Comparison of ENCODE assay signal across 9 cellular contexts in the genomic region with DNA sequence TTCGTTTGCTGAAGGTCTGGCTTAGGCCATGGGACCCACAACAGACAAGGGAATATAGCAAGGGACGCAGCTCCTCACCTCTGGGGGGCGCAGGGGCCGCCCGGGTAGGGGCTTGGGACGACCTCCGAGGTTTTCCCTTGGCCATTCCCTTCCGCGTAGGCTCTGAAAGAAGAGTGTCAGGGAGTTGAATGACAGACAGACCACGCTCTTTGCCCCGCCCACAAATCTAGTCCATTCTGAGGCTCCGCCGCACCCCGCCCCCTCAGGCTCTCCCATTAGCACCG. TPM values are rescaled to one million over a fixed set of nuclear protein-coding genes. Genes with fewer than 3 reads are reported as not detected.
DNase-seq lines count a peak whose midpoint lies in the region; ATAC-seq, FAIRE-seq and TF ChIP-seq lines count a peak whose summit lies in the region.
"Had no signal": no experiment of that assay in that cellular context is flagged by ENCODE, and none has a peak within 500 bp of the region (broad histone marks: within the 10 kb centered on the region; RNA-seq: fewer than 3 reads in every experiment).

No MANE protein-coding gene starts in this region.

- H3K4me3 ChIP-seq in choroid plexus epithelial cell (ENCODE audit: low read depth, low read length) (peak overlapping the region; percentile 69), lung (no peak overlapping the region), thoracic aorta (peak overlapping the region; percentile 84)
- H3K4me3 ChIP-seq: GM12878 had no signal

- no peak overlapping the region for H3K27ac Mint-ChIP-seq in activated CD4-positive, alpha-beta T cell treated with anti-CD3 and anti-CD28 coated beads, Interleukin-2, amount 10 ng/mL, durations not matched to agents 7 days and 5 days

- H3K9me3 ChIP-seq in lung (ENCODE audit: control insufficient read depth in 2 of 2, insufficient read depth in 1 of 2, low read length in 1 of 2) (no peaks in the 10 kb centered on the region), thoracic aorta (no peaks in the 10 kb centered on the region)

- POLR2A ChIA-PET in activated CD4-positive, alpha-beta T cell treated with anti-CD3 and anti-CD28 coated beads, Interleukin-2, amount 10 ng/mL, durations not matched to agents 7 days and 5 days (lab: Charles Lee) = no interaction called here

- DNase-seq in choroid plexus epithelial cell (ENCODE audit: low read depth) = no peak
- DNase-seq in lung (ENCODE audit: low spot score) = no peak
- no peak for DNase-seq in thoracic aorta (ENCODE audit: low spot score)
- no peak for DNase-seq in islet precursor cell
- DNase-seq in activated CD4-positive, alpha-beta T cell treated with anti-CD3 and anti-CD28 coated beads, Interleukin-2, amount 10 ng/mL, durations not matched to agents 7 days and 5 days = no peak
- no peak for DNase-seq in GM19239 (ENCODE audit: insufficient read length, low spot score)

- H3K4me1 Mint-ChIP-seq in activated CD4-positive, alpha-beta T cell treated with anti-CD3 and anti-CD28 coated beads, Interleukin-2, amount 10 ng/mL, durations not matched to agents 7 days and 5 days = peaks cover 7% of the 10 kb centered on the region

- FAIRE-seq in GM19239 (lab: Jason Lieb, UNC) = no peak
- FAIRE-seq: GM12878 had no signal

- H3K4me1 ChIP-seq in lung (ENCODE audit: control insufficient read depth in 2 of 2, insufficient read depth in 2 of 2, low read length in 2 of 2) = peaks cover 0 to 2% of the 10 kb centered on the region in 2 donors
- H3K4me1 ChIP-seq in thoracic aorta (ENCODE audit: control insufficient read depth in 1 of 2, low read depth in 2 of 2) = peaks cover 0 to 7% of the 10 kb centered on the region in 2 donors

- 33 to 57% methylated on average over 15 of the region's 15 CpGs for WGBS in lung, 2 donors

- H3K36me3 ChIP-seq in lung (ENCODE audit: control insufficient read depth in 2 of 2, insufficient read depth in 2 of 2, low read length in 2 of 2) = peaks cover 0 to 16% of the 10 kb centered on the region in 2 donors
- H3K36me3 ChIP-seq in thoracic aorta = no peaks in the 10 kb centered on the region

- no peak for ATAC-seq in lung (ENCODE audit: insufficient read depth, low FRiP score)
- ATAC-seq in thoracic aorta (ENCODE audit: insufficient number of reproducible peaks, low FRiP score, low read depth) = no peak
- no peak for ATAC-seq in HG02970 (IDR thresholded peaks at IDR 0.05; ENCODE audit: low FRiP score, unreplicated experiment)

- no peak for TF ChIP-seq RAD21 in Ishikawa (IDR thresholded peaks at IDR 0.05; ENCODE audit: low read depth)

- H3K27me3 Mint-ChIP-seq in activated CD4-positive, alpha-beta T cell treated with anti-CD3 and anti-CD28 coated beads, Interleukin-2, amount 10 ng/mL, durations not matched to agents 7 days and 5 days = no peaks in the 10 kb centered on the region

- H3K27me3 ChIP-seq in lung (ENCODE audit: control insufficient read depth, insufficient read depth) (no peaks in the 10 kb centered on the region), thoracic aorta (replicated peaks; ENCODE audit: insufficient read depth) (no peaks in the 10 kb centered on the region)

- TF ChIP-seq CTCF in choroid plexus epithelial cell (conservative IDR thresholded peaks at IDR 0.05; ENCODE audit: low read depth, low read length) (peak; percentile 39), lung (IDR thresholded peaks at IDR 0.05; ENCODE audit: control extremely low read depth, extremely low read depth) (no peak), thoracic aorta (IDR thresholded peaks at IDR 0.05) (no peak)

- no peak for TF ChIP-seq EP300 in Ishikawa (IDR thresholded peaks at IDR 0.05; ENCODE audit: borderline replicate concordance)

- H3K27ac ChIP-seq in lung (ENCODE audit: low read depth in 1 of 2, low read length in 1 of 2) (peak overlapping the region; percentile 73 to 89), thoracic aorta (peak overlapping the region; percentile 54 to 80)

- H3K36me3 Mint-ChIP-seq in activated CD4-positive, alpha-beta T cell treated with anti-CD3 and anti-CD28 coated beads, Interleukin-2, amount 10 ng/mL, durations not matched to agents 7 days and 5 days (ENCODE audit: low read depth) = peaks cover 59% of the 10 kb centered on the region

- H3K9me3 Mint-ChIP-seq in activated CD4-positive, alpha-beta T cell treated with anti-CD3 and anti-CD28 coated beads, Interleukin-2, amount 10 ng/mL, durations not matched to agents 7 days and 5 days = no peaks in the 10 kb centered on the region

- CTCF ChIA-PET in activated CD4-positive, alpha-beta T cell treated with anti-CD3 and anti-CD28 coated beads, Interleukin-2, amount 10 ng/mL, durations not matched to agents 7 days and 5 days (lab: Charles Lee) = no interaction called here

- H3K4me3 Mint-ChIP-seq in activated CD4-positive, alpha-beta T cell treated with anti-CD3 and anti-CD28 coated beads, Interleukin-2, amount 10 ng/mL, durations not matched to agents 7 days and 5 days = no peak overlapping the region

TF ChIP-seq in Ishikawa, 13 proteins besides CTCF, POLR2A, EP300 and RAD21:
- TF ChIP-seq, protein P1, sequence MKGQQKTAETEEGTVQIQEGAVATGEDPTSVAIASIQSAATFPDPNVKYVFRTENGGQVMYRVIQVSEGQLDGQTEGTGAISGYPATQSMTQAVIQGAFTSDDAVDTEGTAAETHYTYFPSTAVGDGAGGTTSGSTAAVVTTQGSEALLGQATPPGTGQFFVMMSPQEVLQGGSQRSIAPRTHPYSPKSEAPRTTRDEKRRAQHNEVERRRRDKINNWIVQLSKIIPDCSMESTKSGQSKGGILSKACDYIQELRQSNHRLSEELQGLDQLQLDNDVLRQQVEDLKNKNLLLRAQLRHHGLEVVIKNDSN (IDR thresholded peaks at IDR 0.05) = no peak
- TF ChIP-seq TEAD4 (IDR thresholded peaks at IDR 0.05) (no peak), CEBPB (IDR thresholded peaks at IDR 0.05) (no peak), YY1 (IDR thresholded peaks at IDR 0.05; ENCODE audit: low read depth) (no peak), TAF1 (IDR thresholded peaks at IDR 0.05; ENCODE audit: low read depth) (no peak), EGR1 (IDR thresholded peaks at IDR 0.05) (no peak), CREB1 (IDR thresholded peaks at IDR 0.05; ENCODE audit: low read depth) (no peak; the same call in 1 of the 2 replicates), MAX (IDR thresholded peaks at IDR 0.05) (no peak), NFIC (IDR thresholded peaks at IDR 0.05) (no peak), FOXM1 (IDR thresholded peaks at IDR 0.05; ENCODE audit: borderline replicate concordance, low read depth) (no peak), ZBTB7A (IDR thresholded peaks at IDR 0.05; ENCODE audit: low read depth) (peak; percentile 42; the same call in 1 of the 2 replicates), TCF12 (IDR thresholded peaks at IDR 0.05; ENCODE audit: low read depth) (0 out of 2 replicates have a peak, but pooled peaks have one; percentile 7)
- TF ChIP-seq, protein P2, sequence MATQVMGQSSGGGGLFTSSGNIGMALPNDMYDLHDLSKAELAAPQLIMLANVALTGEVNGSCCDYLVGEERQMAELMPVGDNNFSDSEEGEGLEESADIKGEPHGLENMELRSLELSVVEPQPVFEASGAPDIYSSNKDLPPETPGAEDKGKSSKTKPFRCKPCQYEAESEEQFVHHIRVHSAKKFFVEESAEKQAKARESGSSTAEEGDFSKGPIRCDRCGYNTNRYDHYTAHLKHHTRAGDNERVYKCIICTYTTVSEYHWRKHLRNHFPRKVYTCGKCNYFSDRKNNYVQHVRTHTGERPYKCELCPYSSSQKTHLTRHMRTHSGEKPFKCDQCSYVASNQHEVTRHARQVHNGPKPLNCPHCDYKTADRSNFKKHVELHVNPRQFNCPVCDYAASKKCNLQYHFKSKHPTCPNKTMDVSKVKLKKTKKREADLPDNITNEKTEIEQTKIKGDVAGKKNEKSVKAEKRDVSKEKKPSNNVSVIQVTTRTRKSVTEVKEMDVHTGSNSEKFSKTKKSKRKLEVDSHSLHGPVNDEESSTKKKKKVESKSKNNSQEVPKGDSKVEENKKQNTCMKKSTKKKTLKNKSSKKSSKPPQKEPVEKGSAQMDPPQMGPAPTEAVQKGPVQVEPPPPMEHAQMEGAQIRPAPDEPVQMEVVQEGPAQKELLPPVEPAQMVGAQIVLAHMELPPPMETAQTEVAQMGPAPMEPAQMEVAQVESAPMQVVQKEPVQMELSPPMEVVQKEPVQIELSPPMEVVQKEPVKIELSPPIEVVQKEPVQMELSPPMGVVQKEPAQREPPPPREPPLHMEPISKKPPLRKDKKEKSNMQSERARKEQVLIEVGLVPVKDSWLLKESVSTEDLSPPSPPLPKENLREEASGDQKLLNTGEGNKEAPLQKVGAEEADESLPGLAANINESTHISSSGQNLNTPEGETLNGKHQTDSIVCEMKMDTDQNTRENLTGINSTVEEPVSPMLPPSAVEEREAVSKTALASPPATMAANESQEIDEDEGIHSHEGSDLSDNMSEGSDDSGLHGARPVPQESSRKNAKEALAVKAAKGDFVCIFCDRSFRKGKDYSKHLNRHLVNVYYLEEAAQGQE (IDR thresholded peaks at IDR 0.05; ENCODE audit: low read depth) = no peak

RNA-seq across cellular contexts. Expression of gene ZNF414, which starts 11.4 kb away (rescaled TPM):
- total RNA-seq in lung = 10 to 100 TPM; 17.7 to 35.7 TPM
- 10 to 100 TPM; 26.2 to 32.8 TPM for polyA plus RNA-seq in lung
- 10 to 100 TPM in 1 of 2 donors, 1 to 10 TPM in 1; 6.5 to 10.6 TPM for total RNA-seq in thoracic aorta
- total RNA-seq in activated CD4-positive, alpha-beta T cell treated with anti-CD3 and anti-CD28 coated beads, Interleukin-2, amount 10 ng/mL, durations not matched to agents 7 days and 5 days = 10 to 100 TPM; 46.8 to 47.3 TPM

RNA-seq across cellular contexts. Expression of gene PRAM1, which starts 22.9 kb away (rescaled TPM):
- total RNA-seq in lung (10 to 100 TPM in 1 of 2 donors, 1 to 10 TPM in 1; 8.2 to 18.8 TPM), thoracic aorta (1 to 10 TPM in 1 of 2 donors, under 1 TPM in 1; 0.28 to 1.2 TPM)
- 10 to 100 TPM; 21.3 to 22.8 TPM for polyA plus RNA-seq in lung
- total RNA-seq in activated CD4-positive, alpha-beta T cell treated with anti-CD3 and anti-CD28 coated beads, Interleukin-2, amount 10 ng/mL, durations not matched to agents 7 days and 5 days = 1 to 10 TPM; 3.8 to 6.7 TPM

RNA-seq across cellular contexts. Expression of gene MYO1F, which starts 51.9 kb away (rescaled TPM):
- total RNA-seq in lung (100 to 1,000 TPM in 1 of 2 donors, 10 to 100 TPM in 1; 23.4 to 100 TPM), thoracic aorta (10 to 100 TPM; 29.6 to 33.9 TPM)
- 100 to 1,000 TPM in 1 of 2 donors, 10 to 100 TPM in 1; 46.1 to 127 TPM for polyA plus RNA-seq in lung
- total RNA-seq in activated CD4-positive, alpha-beta T cell treated with anti-CD3 and anti-CD28 coated beads, Interleukin-2, amount 10 ng/mL, durations not matched to agents 7 days and 5 days = 100 to 1,000 TPM; 359 to 366 TPM
